ENCODE assay signal across 39 cellular contexts in the genomic region with DNA sequence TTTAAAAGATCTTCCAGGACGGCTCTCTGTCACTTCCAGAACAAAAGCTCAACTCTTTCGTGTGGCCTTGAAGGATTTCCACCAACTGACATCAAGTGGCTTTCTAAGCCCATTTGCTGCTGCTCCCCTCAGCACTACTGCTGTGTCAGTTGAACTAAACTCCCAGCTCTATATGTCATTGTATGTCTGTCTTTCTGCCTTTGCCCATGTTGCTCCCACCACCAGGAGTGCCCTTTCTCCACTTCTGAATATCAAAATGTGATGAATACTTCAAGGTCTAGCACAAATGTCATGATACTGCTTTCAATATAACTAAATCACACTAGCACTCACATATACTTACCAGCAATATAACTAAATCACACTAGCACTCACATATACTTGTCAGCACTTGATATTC.
DNase-seq lines count a peak whose midpoint lies in the region; ATAC-seq and TF ChIP-seq lines count a peak whose summit lies in the region.
"Had no signal": no experiment of that assay in that cellular context is flagged by ENCODE, and none has a peak within 500 bp of the region (broad histone marks: within the 10 kb centered on the region; RNA-seq: fewer than 3 reads in every experiment).

No MANE protein-coding gene starts in this region.

- WGBS in thyroid gland, 2 donors, result 94 to 98% methylated on average over 2 of the region's 2 CpGs
- WGBS in stomach, 5 donors, result 90 to 100% (median 97%) methylated on average over 2 of the region's 2 CpGs

- H3K36me3 ChIP-seq in BE2C (no peaks in the 10 kb centered on the region), HCT116 (ENCODE audit: control insufficient read depth in 1 of 2, insufficient read depth in 2 of 2, low read length in 2 of 2) (no peaks in the 10 kb centered on the region), thyroid gland (no peaks in the 10 kb centered on the region), stomach (no peaks in the 10 kb centered on the region)
- H3K36me3 ChIP-seq: heart left ventricle, left lung, thoracic aorta, vagina had no signal

- H3K27ac ChIP-seq in HCT116 (ENCODE audit: low read depth, low read length), result no peak overlapping the region
- H3K27ac ChIP-seq in foreskin keratinocyte, result no peak overlapping the region
- no peak overlapping the region for H3K27ac ChIP-seq in thyroid gland
- no peak overlapping the region for H3K27ac ChIP-seq in stomach
- H3K27ac ChIP-seq: BLaER1 treated with 17β-estradiol and CSF1 and Interleukin-3, amounts not matched to agents 10 nM and 100 nM; coronary artery; epithelial cell of prostate; heart left ventricle; left lung; PC-9; skin epidermis; thoracic aorta; vagina; VCaP had no signal

- intact Hi-C loops in HCT116 (cut with micrococcal nuclease), result no loop called here
- intact Hi-C loops in thyroid gland (cut with DNase I), result no loop called here
- intact Hi-C loops in stomach (cut with DNase I; ENCODE audit: low total_unique reads), result no loop called here

- CTCF ChIA-PET in HCT116 (lab: Charles Lee), result no interaction called here

- ATAC-seq in HCT116, result peak; percentile 52; the same call in 1 of the 2 replicates
- ATAC-seq in foreskin keratinocyte, result no peak
- ATAC-seq: activated CD4-positive, alpha-beta T cell treated with anti-CD3 and anti-CD28 coated beads for 36 hours; heart left ventricle; left lung had no signal

- H2AFZ ChIP-seq in HCT116 (ENCODE audit: low read depth, low read length, poor library complexity, severe bottlenecking), result no peak overlapping the region
- H2AFZ ChIP-seq: PC-9 had no signal

- H3K9ac ChIP-seq in HCT116 (ENCODE audit: low read length), result no peak overlapping the region
- H3K9ac ChIP-seq: BLaER1 treated with 17β-estradiol and CSF1 and Interleukin-3, amounts not matched to agents 10 nM and 100 nM had no signal

- DNase-seq in BE2C (no peak), HCT116 (ENCODE audit: low read depth, low spot score) (no peak), SW480 (ENCODE audit: low spot score) (peak; percentile 26), foreskin keratinocyte (no peak), thyroid gland (no peak), stomach (no peak), NCI-H82 treated with DMSO at 0.1 percent for 48 hours (lab: John Stamatoyannopoulos, UW; ENCODE audit: unreplicated experiment) (no peak)
- DNase-seq in activated CD4-positive, alpha-beta T cell treated with anti-CD3 and anti-CD28 coated beads, Interleukin-2, amount 50 U/mL, for 1 hour, result no peak
- DNase-seq: activated CD4-positive, alpha-beta T cell treated with anti-CD3 and anti-CD28 coated beads for 36 hours; activated CD8-positive, alpha-beta memory T cell treated with anti-CD3 and anti-CD28 coated beads for 24 hours; activated gamma-delta T cell; activated naive CD8-positive, alpha-beta T cell treated with anti-CD3 and anti-CD28 coated beads for 36 hours; activated T-cell treated with anti-CD3 and anti-CD28 coated beads for 4 hours; anterior cingulate cortex; Caco-2; DMS79; effector CD8-positive, alpha-beta T cell; foreskin melanocyte; GF-D8; GOT3; heart left ventricle; islet precursor cell; KG1; left lung; NCI-H1417 treated with DMSO at 0.1 percent for 48 hours; NCI-H2029 treated with DMSO at 0.1 percent for 48 hours; NCI-H524; nephron progenitor cell; PC-9; SHP77; SW 1271; T-helper 9 cell had no signal

- H3K4me3 ChIP-seq in BE2C (ENCODE audit: low read depth, low read length) (no peak overlapping the region), HCT116 (replicated peaks in 1 of 2; ENCODE audit: low read depth in 1 of 2, low read length in 2 of 2) (no peak overlapping the region), thyroid gland (replicated peaks in 1 of 3) (no peak overlapping the region), stomach (no peak overlapping the region)
- H3K4me3 ChIP-seq: BLaER1 treated with 17β-estradiol and CSF1 and Interleukin-3, amounts not matched to agents 10 nM and 100 nM; coronary artery; heart left ventricle; left lung; PC-9; skin epidermis; thoracic aorta; vagina had no signal

- H3K79me2 ChIP-seq in HCT116 (ENCODE audit: insufficient read depth, low read length), result no peaks in the 10 kb centered on the region

- H3K27me3 ChIP-seq in BE2C (no peaks in the 10 kb centered on the region), HCT116 (ENCODE audit: insufficient read depth, low read length) (no peaks in the 10 kb centered on the region), foreskin keratinocyte (no peaks in the 10 kb centered on the region), thyroid gland (no peaks in the 10 kb centered on the region), stomach (no peaks in the 10 kb centered on the region)
- H3K27me3 ChIP-seq: BLaER1 treated with 17β-estradiol and CSF1 and Interleukin-3, amounts not matched to agents 10 nM and 100 nM; heart left ventricle; left lung; vagina had no signal

- no peaks in the 10 kb centered on the region for H3K9me3 ChIP-seq in BE2C
- H3K9me3 ChIP-seq in HCT116 (ENCODE audit: control insufficient read depth in 1 of 2, insufficient read depth in 1 of 2, low read depth in 1 of 2, low read length in 2 of 2), result no peaks in the 10 kb centered on the region
- H3K9me3 ChIP-seq in thyroid gland, result no peaks in the 10 kb centered on the region
- no peaks in the 10 kb centered on the region for H3K9me3 ChIP-seq in stomach
- H3K9me3 ChIP-seq: BLaER1 treated with 17β-estradiol and CSF1 and Interleukin-3, amounts not matched to agents 10 nM and 100 nM; Caco-2; heart left ventricle; left lung; thoracic aorta; vagina had no signal

- H3K9me2 ChIP-seq in HCT116 (ENCODE audit: insufficient read depth), result no peaks in the 10 kb centered on the region

- BruUV-seq in HCT116 (replicated peaks; lab: Mats Ljungman, UMichigan), result no TSS peak

- RAD21 ChIA-PET in HCT116 (lab: Charles Lee; ENCODE audit: low non-redundant PET in 1 of 2, low total read pairs in 2 of 2, uncharacterized antibody in 2 of 2, unreplicated experiment in 2 of 2), result no interaction called here

- no peak overlapping the region for H3K4me2 ChIP-seq in HCT116 (ENCODE audit: low read length)
- H3K4me2 ChIP-seq: BLaER1 treated with 17β-estradiol and CSF1 and Interleukin-3, amounts not matched to agents 10 nM and 100 nM; PC-9 had no signal

- TF ChIP-seq CTCF in BE2C (IDR thresholded peaks at IDR 0.05; ENCODE audit: low read depth, low read length), result peak; percentile 13; the same call in 1 of the 2 replicates
- peak in 2 of 3 experiments; percentile 16 to 38; a peak in 3 of 6 replicates for TF ChIP-seq CTCF in HCT116 (IDR thresholded peaks at IDR 0.05 in 2 of 3, conservative IDR thresholded peaks at IDR 0.05 in 1 of 3; ENCODE audit: borderline replicate concordance in 1 of 3, insufficient read depth in 1 of 3, low read depth in 2 of 3, low read length in 2 of 3)
- TF ChIP-seq CTCF in foreskin keratinocyte (conservative IDR thresholded peaks at IDR 0.05), result peak; percentile 30
- TF ChIP-seq CTCF in thyroid gland (IDR thresholded peaks at IDR 0.05), result no peak
- TF ChIP-seq CTCF in stomach (IDR thresholded peaks at IDR 0.05), result no peak

- POLR2A ChIA-PET in HCT116 (lab: Charles Lee), result no interaction called here

- no peak for TF ChIP-seq POLR2A in HCT116 (IDR thresholded peaks at IDR 0.05; ENCODE audit: borderline replicate concordance, extremely low read depth, insufficient read depth, insufficient read length)
- TF ChIP-seq POLR2A in thyroid gland (IDR thresholded peaks at IDR 0.05), result no peak
- TF ChIP-seq POLR2A in stomach (IDR thresholded peaks at IDR 0.05), result no peak

- TF ChIP-seq EP300 in stomach (IDR thresholded peaks at IDR 0.05), result no peak

- H3K4me1 ChIP-seq in BE2C (peaks cover 22% of the 10 kb centered on the region), HCT116 (ENCODE audit: control insufficient read depth in 1 of 2, insufficient read depth in 2 of 2, low read length in 2 of 2) (no peaks in the 10 kb centered on the region), foreskin keratinocyte (no peaks in the 10 kb centered on the region), thyroid gland (no peaks in the 10 kb centered on the region), stomach (peaks cover 0 to 28% (median 14%) of the 10 kb centered on the region in 4 donors)
- H3K4me1 ChIP-seq: left lung, vagina had no signal

- TF ChIP-seq RAD21 in HCT116 (IDR thresholded peaks at IDR 0.05; ENCODE audit: low read depth), result 0 out of 2 replicates have a peak, but pooled peaks have one; percentile 3

- H4K20me1 ChIP-seq in HCT116 (ENCODE audit: insufficient read depth), result no peaks in the 10 kb centered on the region

TF ChIP-seq in HCT116, 20 proteins besides CTCF, POLR2A, EP300 and RAD21 (continues in another document):
- TF ChIP-seq JUND (IDR thresholded peaks at IDR 0.05) (no peak), SRF (IDR thresholded peaks at IDR 0.05; ENCODE audit: low read depth) (no peak), SIN3A (IDR thresholded peaks at IDR 0.05; ENCODE audit: low read depth) (no peak), ZFX (IDR thresholded peaks at IDR 0.05) (no peak), EZH2 (IDR thresholded peaks at IDR 0.05) (no peak), POLR2AphosphoS5 (IDR thresholded peaks at IDR 0.05; ENCODE audit: low read depth, low read length) (no peak), ELF1 (IDR thresholded peaks at IDR 0.05; ENCODE audit: borderline replicate concordance, low read depth) (no peak)
- TF ChIP-seq, protein P1, sequence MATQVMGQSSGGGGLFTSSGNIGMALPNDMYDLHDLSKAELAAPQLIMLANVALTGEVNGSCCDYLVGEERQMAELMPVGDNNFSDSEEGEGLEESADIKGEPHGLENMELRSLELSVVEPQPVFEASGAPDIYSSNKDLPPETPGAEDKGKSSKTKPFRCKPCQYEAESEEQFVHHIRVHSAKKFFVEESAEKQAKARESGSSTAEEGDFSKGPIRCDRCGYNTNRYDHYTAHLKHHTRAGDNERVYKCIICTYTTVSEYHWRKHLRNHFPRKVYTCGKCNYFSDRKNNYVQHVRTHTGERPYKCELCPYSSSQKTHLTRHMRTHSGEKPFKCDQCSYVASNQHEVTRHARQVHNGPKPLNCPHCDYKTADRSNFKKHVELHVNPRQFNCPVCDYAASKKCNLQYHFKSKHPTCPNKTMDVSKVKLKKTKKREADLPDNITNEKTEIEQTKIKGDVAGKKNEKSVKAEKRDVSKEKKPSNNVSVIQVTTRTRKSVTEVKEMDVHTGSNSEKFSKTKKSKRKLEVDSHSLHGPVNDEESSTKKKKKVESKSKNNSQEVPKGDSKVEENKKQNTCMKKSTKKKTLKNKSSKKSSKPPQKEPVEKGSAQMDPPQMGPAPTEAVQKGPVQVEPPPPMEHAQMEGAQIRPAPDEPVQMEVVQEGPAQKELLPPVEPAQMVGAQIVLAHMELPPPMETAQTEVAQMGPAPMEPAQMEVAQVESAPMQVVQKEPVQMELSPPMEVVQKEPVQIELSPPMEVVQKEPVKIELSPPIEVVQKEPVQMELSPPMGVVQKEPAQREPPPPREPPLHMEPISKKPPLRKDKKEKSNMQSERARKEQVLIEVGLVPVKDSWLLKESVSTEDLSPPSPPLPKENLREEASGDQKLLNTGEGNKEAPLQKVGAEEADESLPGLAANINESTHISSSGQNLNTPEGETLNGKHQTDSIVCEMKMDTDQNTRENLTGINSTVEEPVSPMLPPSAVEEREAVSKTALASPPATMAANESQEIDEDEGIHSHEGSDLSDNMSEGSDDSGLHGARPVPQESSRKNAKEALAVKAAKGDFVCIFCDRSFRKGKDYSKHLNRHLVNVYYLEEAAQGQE (IDR thresholded peaks at IDR 0.05; ENCODE audit: low read depth), result no peak

Comparison
In these comparisons a context has a peak if more than half of its experiments do, and no peak if none do; other contexts are left out.
1. CTCF ChIP-seq: peak in BE2C (single experiment), HCT116 (2 of 3) and foreskin keratinocyte (single experiment); none in thyroid gland (0 of 6) and stomach (0 of 7).